In the genomic region with DNA sequence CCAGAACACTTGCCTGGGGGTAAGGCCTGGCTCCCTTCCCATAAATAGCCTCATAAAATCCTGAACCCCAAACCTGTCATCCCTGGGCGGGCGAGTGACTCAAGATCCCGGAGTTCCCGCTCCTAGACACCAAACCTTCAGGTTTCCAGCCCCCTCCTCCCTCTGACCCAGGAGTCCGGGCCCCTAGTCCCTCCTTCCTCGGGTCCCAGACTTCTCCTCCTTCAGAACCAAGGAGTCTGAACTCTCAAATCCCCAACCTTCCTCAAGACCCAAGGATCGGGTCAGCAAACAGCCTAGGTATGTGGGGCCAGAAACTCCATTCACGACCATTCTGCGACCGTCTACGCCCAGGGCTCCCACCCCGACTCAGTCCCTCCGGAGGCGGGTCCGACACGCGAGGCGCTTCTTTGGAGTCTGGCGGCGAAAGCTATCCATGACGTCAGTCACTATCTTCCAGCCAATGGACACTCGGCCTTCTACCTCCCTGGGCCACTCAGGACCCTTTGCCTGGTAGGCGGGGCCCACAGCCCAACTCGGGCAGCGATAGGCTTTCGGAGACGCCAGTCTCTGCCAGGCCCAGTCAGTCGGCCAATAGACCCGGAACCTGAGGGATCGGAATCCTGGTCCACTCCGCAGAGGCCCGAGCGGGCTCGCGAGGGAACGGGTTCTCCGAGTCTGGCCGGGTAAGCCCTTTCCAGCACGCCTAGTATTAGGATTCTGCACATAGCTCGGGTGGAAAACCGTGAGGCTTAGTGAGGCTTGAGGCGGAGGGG, we compare ENCODE assay signal across 8 cellular contexts. TPM values are rescaled to one million over a fixed set of nuclear protein-coding genes. Genes with fewer than 3 reads are reported as not detected.
DNase-seq lines count a peak whose midpoint lies in the region; FAIRE-seq and TF ChIP-seq lines count a peak whose summit lies in the region.

No MANE protein-coding gene starts in this region.

- H3K36me3 ChIP-seq in HEK293 (ENCODE audit: control insufficient read depth in 2 of 2, insufficient read depth in 1 of 2, low read length in 2 of 2): peaks cover 0 to 2% of the 10 kb centered on the region in 2 experiments; a peak in 2 of 3 replicates
- no peaks in the 10 kb centered on the region for H3K36me3 ChIP-seq in SJSA1
- no peaks in the 10 kb centered on the region for H3K36me3 ChIP-seq in neuron (ENCODE audit: insufficient read depth, low read length)

- H3K9me3 ChIP-seq in HEK293 (ENCODE audit: control insufficient read depth, insufficient read depth, low read depth, low read length): no peaks in the 10 kb centered on the region
- H3K9me3 ChIP-seq in SJSA1 (replicated peaks): no peaks in the 10 kb centered on the region
- H3K9me3 ChIP-seq in neuron (ENCODE audit: low read length): no peaks in the 10 kb centered on the region

- peak; percentile 95 for FAIRE-seq in frontal cortex (lab: Jason Lieb, UNC)

- POLR2A ChIA-PET in HEK293 (lab: Yijun Ruan, JAX): interaction anchor here (0.5 to 2.4 kb wide), 30 partner anchors 9 to 611 kb away, joined by 3 to 41 read pairs (median 6); partner anchors contain the start of genes GSK3A, PAFAH1B3 and ZNF574

- CTCF ChIA-PET in HEK293 (lab: Yijun Ruan, JAX): interaction anchor here (0.5 to 2.4 kb wide), 11 partner anchors 10 to 429 kb away, joined by 3 to 18 read pairs (median 5); no protein-coding TSS in a partner anchor
- CTCF ChIA-PET in activated naive CD4-positive, alpha-beta T cell treated with anti-CD3 and anti-CD28 coated beads for 36 hours (lab: Charles Lee): interaction anchor here (0.9 to 1.2 kb wide), 2 partner anchors 23 to 36 kb away, joined by 3 read pairs; no protein-coding TSS in a partner anchor

- TF ChIP-seq CTCF in HEK293 (tag by site-specific recombination; IDR thresholded peaks at IDR 0.05): no peak

- no peaks in the 10 kb centered on the region for H3K9me3 Mint-ChIP-seq in activated naive CD4-positive, alpha-beta T cell treated with anti-CD3 and anti-CD28 coated beads for 36 hours

- intact Hi-C loops in activated naive CD4-positive, alpha-beta T cell treated with anti-CD3 and anti-CD28 coated beads for 36 hours (cut with micrococcal nuclease): loop anchor here (1.0 to 2.0 kb wide), 6 partner anchors 27 to 322 kb away; partner anchors contain the start of genes MEGF8 and POU2F2

- no peaks in the 10 kb centered on the region for H3K27me3 Mint-ChIP-seq in activated naive CD4-positive, alpha-beta T cell treated with anti-CD3 and anti-CD28 coated beads for 36 hours (ENCODE audit: low read depth)

- H3K36me3 Mint-ChIP-seq in activated naive CD4-positive, alpha-beta T cell treated with anti-CD3 and anti-CD28 coated beads for 36 hours (ENCODE audit: low read depth): peaks cover 2% of the 10 kb centered on the region

- peak overlapping the region; percentile 88 for H3K27ac Mint-ChIP-seq in activated naive CD4-positive, alpha-beta T cell treated with anti-CD3 and anti-CD28 coated beads for 36 hours

- H3K4me3 ChIP-seq in HEK293 (ENCODE audit: low read depth, low read length) (peak overlapping the region; percentile 61), SJSA1 (peak overlapping the region; percentile 47), neuron (ENCODE audit: low read length) (peak overlapping the region; percentile 64)

- peak overlapping the region; percentile 89 for H3K4me3 Mint-ChIP-seq in activated naive CD4-positive, alpha-beta T cell treated with anti-CD3 and anti-CD28 coated beads for 36 hours

- H3K27ac ChIP-seq in HEK293 (ENCODE audit: extremely low read depth, low read depth, low read length) (peak overlapping the region; percentile 91), SJSA1 (peak overlapping the region; percentile 54)

- H3K4me1 Mint-ChIP-seq in activated naive CD4-positive, alpha-beta T cell treated with anti-CD3 and anti-CD28 coated beads for 36 hours (ENCODE audit: low read depth): peaks cover 33% of the 10 kb centered on the region

- peaks cover 3% of the 10 kb centered on the region; the same call in 1 of the 2 replicates for H3K27me3 ChIP-seq in SJSA1 (replicated peaks)
- H3K27me3 ChIP-seq in neuron (ENCODE audit: insufficient read depth, low read length): peaks cover 8% of the 10 kb centered on the region

- DNase-seq in GDM1 (lab: John Stamatoyannopoulos, UW): peak; percentile 98
- peak; percentile 100 for DNase-seq in MV-4-11 (lab: John Stamatoyannopoulos, UW)
- DNase-seq in SJSA1 (ENCODE audit: low read depth in 1 of 2, low spot score in 2 of 2): peak; percentile 97 to 99
- DNase-seq in activated naive CD4-positive, alpha-beta T cell treated with anti-CD3 and anti-CD28 coated beads for 36 hours: peak; percentile 98
- peak; percentile 94 to 99 for DNase-seq in frontal cortex (ENCODE audit: low spot score in 2 of 2)
- DNase-seq in stromal cell of bone marrow (ENCODE audit: low read depth): peak; percentile 98

- H3K4me1 ChIP-seq in HEK293 (ENCODE audit: control insufficient read depth, insufficient read depth, low read length): peaks cover 13% of the 10 kb centered on the region
- peaks cover 16% of the 10 kb centered on the region for H3K4me1 ChIP-seq in SJSA1 (replicated peaks)
- peaks cover 35% of the 10 kb centered on the region for H3K4me1 ChIP-seq in neuron (ENCODE audit: insufficient read depth, low read length)

- H2AFZ ChIP-seq in neuron (ENCODE audit: low read depth, low read length): peak overlapping the region; percentile 57

TF ChIP-seq in HEK293, 187 proteins besides CTCF, POLR2A, EP300 and RAD21 (continues in another document):
- TF ChIP-seq YY1 (tag by site-specific recombination; IDR thresholded peaks at IDR 0.05) (no peak), ZNF16 (tag by site-specific recombination; IDR thresholded peaks at IDR 0.05; ENCODE audit: low read depth) (no peak), ZNF449 (tag by site-specific recombination; IDR thresholded peaks at IDR 0.05) (0 out of 2 replicates have a peak, but pooled peaks have one; percentile 31), BCL11B (tag by site-specific recombination; IDR thresholded peaks at IDR 0.05; ENCODE audit: low read depth) (peak; percentile 55; the same call in 1 of the 2 replicates), ZNF701 (tag by site-specific recombination; IDR thresholded peaks at IDR 0.05) (no peak), ZBTB21 (tag by site-specific recombination; IDR thresholded peaks at IDR 0.05) (peak; percentile 83), ZFHX2 (tag by site-specific recombination; conservative IDR thresholded peaks at IDR 0.05) (peak; percentile 47), SP2 (tag by site-specific recombination; IDR thresholded peaks at IDR 0.05) (peak; percentile 99)
- TF ChIP-seq, protein P1, sequence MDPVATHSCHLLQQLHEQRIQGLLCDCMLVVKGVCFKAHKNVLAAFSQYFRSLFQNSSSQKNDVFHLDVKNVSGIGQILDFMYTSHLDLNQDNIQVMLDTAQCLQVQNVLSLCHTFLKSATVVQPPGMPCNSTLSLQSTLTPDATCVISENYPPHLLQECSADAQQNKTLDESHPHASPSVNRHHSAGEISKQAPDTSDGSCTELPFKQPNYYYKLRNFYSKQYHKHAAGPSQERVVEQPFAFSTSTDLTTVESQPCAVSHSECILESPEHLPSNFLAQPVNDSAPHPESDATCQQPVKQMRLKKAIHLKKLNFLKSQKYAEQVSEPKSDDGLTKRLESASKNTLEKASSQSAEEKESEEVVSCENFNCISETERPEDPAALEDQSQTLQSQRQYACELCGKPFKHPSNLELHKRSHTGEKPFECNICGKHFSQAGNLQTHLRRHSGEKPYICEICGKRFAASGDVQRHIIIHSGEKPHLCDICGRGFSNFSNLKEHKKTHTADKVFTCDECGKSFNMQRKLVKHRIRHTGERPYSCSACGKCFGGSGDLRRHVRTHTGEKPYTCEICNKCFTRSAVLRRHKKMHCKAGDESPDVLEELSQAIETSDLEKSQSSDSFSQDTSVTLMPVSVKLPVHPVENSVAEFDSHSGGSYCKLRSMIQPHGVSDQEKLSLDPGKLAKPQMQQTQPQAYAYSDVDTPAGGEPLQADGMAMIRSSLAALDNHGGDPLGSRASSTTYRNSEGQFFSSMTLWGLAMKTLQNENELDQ (tag by site-specific recombination; IDR thresholded peaks at IDR 0.05; ENCODE audit: low read depth): no peak

RNA-seq across cellular contexts. Expression of gene CNFN, which starts 6.6 kb away (rescaled TPM):
- not detected in 2 replicates for total RNA-seq in SJSA1 (2014; rRNA removed; shearing (Covaris generic))
- not detected for total RNA-seq in activated naive CD4-positive, alpha-beta T cell treated with anti-CD3 and anti-CD28 coated beads for 36 hours
- total RNA-seq in frontal cortex: not detected

RNA-seq across cellular contexts. Expression of gene LIPE, which starts 30.5 kb away (rescaled TPM):
- total RNA-seq in SJSA1 (2014; rRNA removed; shearing (Covaris generic)): 3.3 and 7.9 TPM in 2 replicates
- total RNA-seq in activated naive CD4-positive, alpha-beta T cell treated with anti-CD3 and anti-CD28 coated beads for 36 hours: 10 to 100 TPM; 30.2 to 32.5 TPM
- 10.2 TPM for total RNA-seq in frontal cortex

RNA-seq across cellular contexts. Expression of gene CXCL17, which starts 46.0 kb away (rescaled TPM):
- not detected in 2 replicates for total RNA-seq in SJSA1 (2014; rRNA removed; shearing (Covaris generic))
- total RNA-seq in activated naive CD4-positive, alpha-beta T cell treated with anti-CD3 and anti-CD28 coated beads for 36 hours: not detected
- not detected for total RNA-seq in frontal cortex

Comparison
In these comparisons a context has a peak if more than half of its experiments do, and no peak if none do; other contexts are left out.
1. Peak in every context shown above with its lines: DNase-seq, H3K4me3 ChIP-seq and H3K27ac ChIP-seq.